8 cellular contexts compared by ENCODE assay signal in genomic region chr14:99793213-99794155, GRCh38. TPM values are rescaled to one million over a fixed set of nuclear protein-coding genes. Genes with fewer than 3 reads are reported as not detected.
A peak's percentile ranks its signal among the peaks of the same experiment; 100 is the strongest.
DNase-seq lines count a peak whose midpoint lies in the region; ATAC-seq and TF ChIP-seq lines count a peak whose summit lies in the region.

TSS of gene EML1 (plus strand) at chr14:99793413. CDS start at chr14:99793477, 64 bp downstream.

- H3K9me2 ChIP-seq in DOHH2 (replicated peaks; ENCODE audit: control insufficient read depth, low read length), result no peaks in the 10 kb centered on the region

- H3K36me3 ChIP-seq in DOHH2 (ENCODE audit: control insufficient read depth, low read length) (no peaks in the 10 kb centered on the region), left ventricle myocardium inferior (no peaks in the 10 kb centered on the region), psoas muscle (ENCODE audit: insufficient read depth in 1 of 2, low read depth in 1 of 2) (no peaks in the 10 kb centered on the region), upper lobe of left lung (no peaks in the 10 kb centered on the region)

- H3K27me3 ChIP-seq in DOHH2 (ENCODE audit: control insufficient read depth, low read length) (peaks cover 49% of the 10 kb centered on the region), left ventricle myocardium inferior (ENCODE audit: low read depth) (no peaks in the 10 kb centered on the region), psoas muscle (ENCODE audit: insufficient read depth in 3 of 3, low read length in 2 of 3) (no peaks in the 10 kb centered on the region), upper lobe of left lung (no peaks in the 10 kb centered on the region)

- TF ChIP-seq CTCF in DOHH2 (IDR thresholded peaks at IDR 0.05; ENCODE audit: low read depth, low read length, poor library complexity, severe bottlenecking) (no peak), LNCaP clone FGC (IDR thresholded peaks at IDR 0.05; ENCODE audit: control insufficient read depth, extremely low read depth, insufficient read depth) (peak; percentile 54), left ventricle myocardium inferior (IDR thresholded peaks at IDR 0.05; ENCODE audit: borderline replicate concordance) (no peak), psoas muscle (IDR thresholded peaks at IDR 0.05) (peak; percentile 28), upper lobe of left lung (IDR thresholded peaks at IDR 0.05) (peak in 4 of 6 experiments; percentile 26 to 38 (median 30))

- no peaks in the 10 kb centered on the region for H4K20me1 ChIP-seq in DOHH2 (ENCODE audit: control insufficient read depth, insufficient read depth, low read depth, low read length)

- ATAC-seq in GM21825 (IDR thresholded peaks at IDR 0.05; ENCODE audit: unreplicated experiment) (peak; percentile 93), psoas muscle (peak; percentile 87 to 95 (median 90)), upper lobe of left lung (ENCODE audit: low FRiP score in 2 of 2) (peak; percentile 75 to 94)

- TF ChIP-seq POLR2A in upper lobe of left lung (IDR thresholded peaks at IDR 0.05), result peak in 1 of 4 donors; percentile 48

- no peaks in the 10 kb centered on the region for H3F3A ChIP-seq in DOHH2 (ENCODE audit: control insufficient read depth, insufficient read depth)

- H3K9me3 ChIP-seq in DOHH2 (ENCODE audit: control insufficient read depth, insufficient read depth, low read length) (no peaks in the 10 kb centered on the region), left ventricle myocardium inferior (replicated peaks) (no peaks in the 10 kb centered on the region), psoas muscle (no peaks in the 10 kb centered on the region), upper lobe of left lung (no peaks in the 10 kb centered on the region)

- no peak for TF ChIP-seq EP300 in upper lobe of left lung (IDR thresholded peaks at IDR 0.05)

- intact Hi-C loops in left ventricle myocardium inferior (cut with micrococcal nuclease) (no loop called here), psoas muscle (cut with DNase I) (loop anchor here in 1 of 2 donors (5.0 kb wide), 2 partner anchors 36 to 106 kb away; no protein-coding TSS in a partner anchor)

- H3K27ac ChIP-seq in DOHH2 (ENCODE audit: low read depth, low read length) (no peak within 1 kb of the TSS), angular gyrus (ENCODE audit: low read depth, low read length) (peak within 1 kb of the TSS; percentile 77), left ventricle myocardium inferior (replicated peaks) (peak within 1 kb of the TSS; percentile 91), psoas muscle (peak within 1 kb of the TSS; percentile 77), upper lobe of left lung (peak within 1 kb of the TSS; percentile 74 to 88 (median 83))

- H3K79me2 ChIP-seq in DOHH2 (ENCODE audit: control insufficient read depth, low read length), result no peaks in the 10 kb centered on the region

- DNase-seq in LNCaP clone FGC (ENCODE audit: low read depth), result peak; percentile 7
- DNase-seq in T-helper 2 cell, result peak; percentile 39 to 80 (median 57)
- peak; percentile 82 for DNase-seq in left ventricle myocardium inferior
- peak; percentile 87 to 93 for DNase-seq in psoas muscle
- DNase-seq in upper lobe of left lung, result peak; percentile 85 to 96

- WGBS in psoas muscle, 3 donors, result 0 to 1% (median 0%) methylated on average over 56 to 121 of the region's 121 CpGs
- 0 to 1% methylated on average over 5 to 56 of the region's 121 CpGs for WGBS in upper lobe of left lung, 2 donors

- H3K4me1 ChIP-seq in DOHH2 (ENCODE audit: control insufficient read depth, low read length) (peaks cover 3% of the 10 kb centered on the region; the same call in 1 of the 2 replicates), left ventricle myocardium inferior (peaks cover 50% of the 10 kb centered on the region), psoas muscle (peaks cover 14% of the 10 kb centered on the region), upper lobe of left lung (peaks cover 21 to 40% (median 31%) of the 10 kb centered on the region in 4 donors)

- H3K4me2 ChIP-seq in DOHH2 (ENCODE audit: low read length), result peak within 1 kb of the TSS; percentile 56

- H3K4me3 ChIP-seq in DOHH2 (ENCODE audit: low read length) (peak within 1 kb of the TSS; percentile 35; the same call in 1 of the 2 replicates), LNCaP clone FGC (ENCODE audit: low read depth, low read length) (peak within 1 kb of the TSS; percentile 52), left ventricle myocardium inferior (peak within 1 kb of the TSS; percentile 69), psoas muscle (peak within 1 kb of the TSS; percentile 69), upper lobe of left lung (peak within 1 kb of the TSS; percentile 10 to 60 (median 58))

RNA-seq across cellular contexts. Expression of gene EML1, which starts in this region (rescaled TPM):
- total RNA-seq in left ventricle myocardium inferior, result 33.3 TPM
- total RNA-seq in psoas muscle, result 10 to 100 TPM in 2 of 4 donors, 1 to 10 TPM in 2; 6.9 to 40.4 (median 11.5) TPM
- 10 to 100 TPM in 1 of 3 donors, 1 to 10 TPM in 2; 3.1 to 11.2 (median 3.4) TPM for polyA plus RNA-seq in psoas muscle
- 10 to 100 TPM; 22.2 to 55.5 (median 36.4) TPM for total RNA-seq in upper lobe of left lung

Comparison
In these comparisons a context has a peak if more than half of its experiments do, and no peak if none do; other contexts are left out.
1. CTCF ChIP-seq: peak in LNCaP clone FGC (single experiment), psoas muscle (single experiment) and upper lobe of left lung (4 of 6); none in DOHH2 (single experiment) and left ventricle myocardium inferior (single experiment).
2. DNase-seq: peak in every context shown above with its lines; median percentile 90 in upper lobe of left lung; 90 in psoas muscle; 82 in left ventricle myocardium inferior; 57 in T-helper 2 cell; 7 in LNCaP clone FGC.
3. Peak in every context shown above with its lines, with median percentiles within 50 percentile points of each other: H3K4me3 ChIP-seq and ATAC-seq.